In the genomic region with DNA sequence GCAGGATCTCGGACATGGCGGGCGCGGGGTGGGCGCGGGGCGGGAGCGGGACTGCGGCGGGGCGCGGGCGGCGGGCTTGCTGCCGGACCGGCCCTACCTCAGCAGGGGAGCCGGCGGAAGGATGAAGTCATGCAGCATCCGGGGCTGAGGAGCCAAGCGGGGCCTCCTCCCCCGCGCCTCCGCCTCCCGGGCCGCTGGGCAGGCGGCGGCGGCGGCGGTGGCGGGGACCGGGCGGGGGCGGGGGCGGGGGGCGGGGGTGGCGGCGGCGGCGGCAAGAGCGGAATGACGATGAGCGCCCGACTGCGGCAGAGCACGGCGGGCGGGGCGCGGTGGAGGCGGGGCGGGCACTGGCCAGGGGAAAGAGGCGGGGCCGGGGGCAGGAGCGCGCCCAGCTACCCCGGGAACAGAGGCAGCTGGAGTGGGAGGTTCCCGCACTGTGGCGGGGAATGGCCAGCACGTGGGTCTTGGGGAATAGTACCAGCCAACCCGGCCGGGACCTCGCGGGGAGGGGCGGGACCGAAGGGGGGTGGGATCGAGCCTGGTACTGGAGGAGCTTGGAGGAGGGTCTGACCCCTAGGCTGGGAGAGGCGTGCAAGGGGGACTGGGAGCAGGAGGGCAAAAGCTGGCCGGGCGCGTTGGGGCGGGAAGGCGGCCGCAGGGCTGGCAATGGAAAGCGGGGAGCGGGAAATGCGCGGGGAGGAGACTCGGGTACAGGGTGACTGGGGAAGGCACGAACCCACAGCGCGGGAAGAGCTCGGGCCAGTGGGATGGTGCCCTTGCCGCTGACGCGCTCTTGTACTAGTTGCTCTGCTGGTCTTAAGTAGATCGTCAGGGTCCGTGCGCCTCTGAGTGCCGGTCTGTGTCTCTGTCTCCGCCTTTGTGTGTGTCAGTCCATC, we compare ENCODE assay signal across 8 cellular contexts. TPM values are rescaled to one million over a fixed set of nuclear protein-coding genes. Genes with fewer than 3 reads are reported as not detected.
DNase-seq lines count a peak whose midpoint lies in the region; ATAC-seq, FAIRE-seq and TF ChIP-seq lines count a peak whose summit lies in the region.

A gene (minus strand): TSS at position 284 of the 896 bp plus-strand sequence. CDS start 268 bp downstream, at position 16.

- H3K9me2 ChIP-seq in Loucy (replicated peaks; ENCODE audit: low read depth, low read length) = no peaks in the 10 kb centered on the region

- H3K9ac ChIP-seq in Loucy (ENCODE audit: low read depth, low read length, poor library complexity, severe bottlenecking) = peak within 1 kb of the TSS; percentile 84

- peaks cover 8% of the 10 kb centered on the region for H3K4me1 ChIP-seq in Loucy (ENCODE audit: insufficient read depth, low read length, poor library complexity, severe bottlenecking)
- no peaks in the 10 kb centered on the region for H3K4me1 ChIP-seq in urinary bladder (ENCODE audit: insufficient read depth)

- no peaks in the 10 kb centered on the region for H3K27me3 ChIP-seq in Loucy (ENCODE audit: insufficient read depth, low read length, poor library complexity, severe bottlenecking)

- DNase-seq in GM12892 (ENCODE audit: insufficient read length) (peak; percentile 81), RCC 7860 (ENCODE audit: low spot score) (peak; percentile 53), activated gamma-delta T cell (lab: John Stamatoyannopoulos, UW) (peak; percentile 59), foreskin fibroblast (peak; percentile 41 to 70), neural crest cell (ENCODE audit: low read depth, low spot score) (peak; percentile 58)

- TF ChIP-seq POLR2A in GM12892 (IDR thresholded peaks at IDR 0.05; ENCODE audit: low read depth, low read length) = no peak

- H3K27me3 Mint-ChIP-seq in neural crest cell (ENCODE audit: low read depth) = peaks cover 80% of the 10 kb centered on the region

- TF ChIP-seq CTCF in Loucy (conservative IDR thresholded peaks at IDR 0.05; ENCODE audit: low read length) (no peak), foreskin fibroblast (IDR thresholded peaks at IDR 0.05; ENCODE audit: low read depth, low read length) (no peak), neural crest cell (conservative IDR thresholded peaks at IDR 0.05) (no peak)

- H3K36me3 ChIP-seq in Loucy (ENCODE audit: insufficient read depth, low read length) (no peaks in the 10 kb centered on the region), urinary bladder (ENCODE audit: insufficient read depth) (no peaks in the 10 kb centered on the region)

- no peaks in the 10 kb centered on the region; the same call in 1 of the 2 replicates for H3F3A ChIP-seq in Loucy (ENCODE audit: low read depth)

- FAIRE-seq in GM12892 (lab: Jason Lieb, UNC) (no peak), RCC 7860 (lab: Jason Lieb, UNC) (no peak)

- H3K4me3 ChIP-seq in Loucy (ENCODE audit: low read length, poor library complexity, severe bottlenecking) (peak within 1 kb of the TSS; percentile 91), foreskin fibroblast (ENCODE audit: low read depth in 1 of 2, low read length in 2 of 2) (peak within 1 kb of the TSS; percentile 45 to 48), urinary bladder (ENCODE audit: low read depth, low read length) (peak within 1 kb of the TSS; percentile 57)

- H3K79me2 ChIP-seq in Loucy (ENCODE audit: insufficient read depth, low read length) = no peaks in the 10 kb centered on the region

- H3K9me3 Mint-ChIP-seq in neural crest cell = no peaks in the 10 kb centered on the region

- peak within 1 kb of the TSS; percentile 100 for H2AFZ ChIP-seq in Loucy (ENCODE audit: low read length)

- H3K4me3 Mint-ChIP-seq in neural crest cell = peak within 1 kb of the TSS; percentile 90

- no peak for ATAC-seq in HG03039 (IDR thresholded peaks at IDR 0.05; ENCODE audit: unreplicated experiment)

- H3K4me1 Mint-ChIP-seq in neural crest cell = peaks cover 18% of the 10 kb centered on the region

- no peak within 1 kb of the TSS for H3K27ac ChIP-seq in urinary bladder (ENCODE audit: low read depth)

- no peaks in the 10 kb centered on the region for H4K20me1 ChIP-seq in Loucy (ENCODE audit: insufficient read depth, low read length, poor library complexity, severe bottlenecking)

- peak within 1 kb of the TSS; percentile 95 for H3K4me2 ChIP-seq in Loucy (ENCODE audit: low read depth, low read length, poor library complexity, severe bottlenecking)

- H3K9me3 ChIP-seq in Loucy (ENCODE audit: insufficient read depth, low read depth, low read length) = no peaks in the 10 kb centered on the region

- H3K27ac Mint-ChIP-seq in neural crest cell (ENCODE audit: unreplicated experiment) = peak within 1 kb of the TSS; percentile 19

- H3K36me3 Mint-ChIP-seq in neural crest cell (ENCODE audit: low read depth) = no peaks in the 10 kb centered on the region

- 2% methylated on average over 89 of the region's 91 CpGs for WGBS in urinary bladder

RNA-seq across cellular contexts. Expression of the gene that starts here (rescaled TPM):
- polyA plus RNA-seq in GM12892 (2012; ENCODE audit: missing spikeins) = not detected
- total RNA-seq in neural crest cell (4.7 and 5.6 TPM in 2 replicates), urinary bladder (0.26 TPM)
- 0.29 TPM for polyA plus RNA-seq in urinary bladder
